17 cellular contexts compared by ENCODE assay signal in genomic region chr7:127850195-127850594, GRCh38.
DNase-seq lines count a peak whose midpoint lies in the region; ATAC-seq and TF ChIP-seq lines count a peak whose summit lies in the region.
"Had no signal": no experiment of that assay in that cellular context is flagged by ENCODE, and none has a peak within 500 bp of the region (broad histone marks: within the 10 kb centered on the region; RNA-seq: fewer than 3 reads in every experiment).

No MANE protein-coding gene starts in this region.

- H3K9me3 ChIP-seq in right atrium auricular region, result no peaks in the 10 kb centered on the region
- H3K9me3 ChIP-seq: right lobe of liver, vagina had no signal

- H3K4me1 ChIP-seq in right atrium auricular region, result peaks cover 0 to 19% of the 10 kb centered on the region in 2 donors
- H3K4me1 ChIP-seq: vagina had no signal

- H3K4me3 Mint-ChIP-seq in activated naive CD8-positive, alpha-beta T cell, result peak overlapping the region; percentile 42
- H3K4me3 Mint-ChIP-seq: CD4-positive, alpha-beta memory T cell had no signal

- DNase-seq in activated T-cell treated with anti-CD3 and anti-CD28 coated beads for 48 hours (ENCODE audit: low read depth) (peak; percentile 18), right atrium auricular region (ENCODE audit: low spot score) (no peak), DMS 273 (lab: John Stamatoyannopoulos, UW; ENCODE audit: unreplicated experiment) (no peak)
- no peak for DNase-seq in activated T-cell treated with anti-CD3 and anti-CD28 coated beads, Interleukin-2, amount 50 U/mL, for 1 hour
- DNase-seq in stimulated activated CD8-positive, alpha-beta memory T cell treated with anti-CD3 and anti-CD28 coated beads, Interleukin-4, amount 100 ng/mL, for 48 hours, result peak; percentile 49
- DNase-seq: aorta; CD4-positive, alpha-beta memory T cell; DND-41; left colon; NCI-H1417; NCI-H2171 treated with DMSO at 0.1 percent for 48 hours; right lobe of liver had no signal

- H3K27ac Mint-ChIP-seq in activated naive CD8-positive, alpha-beta T cell, result peak overlapping the region; percentile 61

- H3K4me3 ChIP-seq in right atrium auricular region, result no peak overlapping the region
- H3K4me3 ChIP-seq: right lobe of liver, SK-N-MC, vagina had no signal

- TF ChIP-seq CTCF in right atrium auricular region (IDR thresholded peaks at IDR 0.05), result no peak

- no peaks in the 10 kb centered on the region for H3K27me3 ChIP-seq in right atrium auricular region
- H3K27me3 ChIP-seq: right lobe of liver, vagina had no signal

- H3K9me3 Mint-ChIP-seq in activated naive CD8-positive, alpha-beta T cell (ENCODE audit: low read depth), result no peaks in the 10 kb centered on the region
- H3K9me3 Mint-ChIP-seq: CD4-positive, alpha-beta memory T cell had no signal

- H3K27me3 Mint-ChIP-seq in activated naive CD8-positive, alpha-beta T cell, result no peaks in the 10 kb centered on the region
- H3K27me3 Mint-ChIP-seq: CD4-positive, alpha-beta memory T cell had no signal

- H3K4me1 Mint-ChIP-seq in activated naive CD8-positive, alpha-beta T cell (ENCODE audit: low read depth), result peaks cover 41% of the 10 kb centered on the region

- ATAC-seq in HG03039 (IDR thresholded peaks at IDR 0.05; ENCODE audit: unreplicated experiment) (peak; percentile 55), GM18520 (IDR thresholded peaks at IDR 0.05; ENCODE audit: unreplicated experiment) (no peak)
- ATAC-seq: left colon, right lobe of liver had no signal

- H3K36me3 Mint-ChIP-seq in activated naive CD8-positive, alpha-beta T cell, result peaks cover 24% of the 10 kb centered on the region

- H3K36me3 ChIP-seq in right atrium auricular region, result no peaks in the 10 kb centered on the region
- H3K36me3 ChIP-seq: vagina had no signal

- no peak overlapping the region for H3K27ac ChIP-seq in right atrium auricular region
- H3K27ac ChIP-seq: right lobe of liver, SK-N-MC, vagina had no signal

Comparison
In these comparisons a context has a peak if more than half of its experiments do, and no peak if none do; other contexts are left out.
1. DNase-seq: peak in activated T-cell treated with anti-CD3 and anti-CD28 coated beads for 48 hours (single experiment) and stimulated activated CD8-positive, alpha-beta memory T cell treated with anti-CD3 and anti-CD28 coated beads, Interleukin-4, amount 100 ng/mL, for 48 hours (single experiment); none in activated T-cell treated with anti-CD3 and anti-CD28 coated beads, Interleukin-2, amount 50 U/mL, for 1 hour (single experiment), right atrium auricular region (single experiment) and DMS 273 (single experiment).